11 cellular contexts compared by ENCODE assay signal in genomic region chr6:85580878-85581267, GRCh38. TPM values are rescaled to one million over a fixed set of nuclear protein-coding genes. Genes with fewer than 3 reads are reported as not detected.
DNase-seq lines count a peak whose midpoint lies in the region; ATAC-seq, FAIRE-seq and TF ChIP-seq lines count a peak whose summit lies in the region.
"Had no signal": no experiment of that assay in that cellular context is flagged by ENCODE, and none has a peak within 500 bp of the region (broad histone marks: within the 10 kb centered on the region; RNA-seq: fewer than 3 reads in every experiment).

No MANE protein-coding gene starts in this region.

- peak overlapping the region; percentile 46 for H3K27ac Mint-ChIP-seq in HFFc6
- H3K27ac Mint-ChIP-seq: mesothelial cell of epicardium had no signal

- peak; percentile 84 for ATAC-seq in GM18511 (IDR thresholded peaks at IDR 0.05; ENCODE audit: unreplicated experiment)

- FAIRE-seq in small intestine (lab: Jason Lieb, UNC), result no peak

- H3K27me3 ChIP-seq in small intestine (ENCODE audit: control insufficient read depth in 2 of 2, insufficient read depth in 2 of 2, low read length in 2 of 2), result no peaks in the 10 kb centered on the region
- no peaks in the 10 kb centered on the region for H3K27me3 ChIP-seq in ascending aorta

- H3K9me3 ChIP-seq in small intestine (ENCODE audit: control insufficient read depth, low read depth), result no peaks in the 10 kb centered on the region
- H3K9me3 ChIP-seq in ascending aorta, result peaks cover 4 to 22% of the 10 kb centered on the region in 2 donors

- peaks cover 45% of the 10 kb centered on the region for H3K9me3 Mint-ChIP-seq in HFFc6

- 60 to 93% (median 83%) methylated on average over 1 of the region's 1 CpG for WGBS in small intestine, 3 donors

- H3K4me3 ChIP-seq in small intestine (ENCODE audit: low read depth in 1 of 2, low read length in 2 of 2) (no peak overlapping the region), ascending aorta (no peak overlapping the region)

- peak overlapping the region; percentile 26; the same call in 1 of the 2 replicates for H3K4me3 Mint-ChIP-seq in HFFc6
- H3K4me3 Mint-ChIP-seq: activated naive CD4-positive, alpha-beta T cell treated with anti-CD3 and anti-CD28 coated beads, Interleukin-2, amount 50 U/mL, for 24 hours; mesothelial cell of epicardium had no signal

- no peaks in the 10 kb centered on the region for H3K36me3 ChIP-seq in small intestine (ENCODE audit: control insufficient read depth in 2 of 2, insufficient read depth in 2 of 2, low read length in 2 of 2)
- no peaks in the 10 kb centered on the region for H3K36me3 ChIP-seq in ascending aorta

- H3K4me1 ChIP-seq in small intestine (ENCODE audit: control insufficient read depth in 2 of 2, insufficient read depth in 1 of 2, low read depth in 1 of 2, low read length in 1 of 2), result peaks cover 2 to 7% of the 10 kb centered on the region in 2 donors
- peaks cover 0 to 3% of the 10 kb centered on the region in 2 donors for H3K4me1 ChIP-seq in ascending aorta

- peaks cover 33% of the 10 kb centered on the region for H3K4me1 Mint-ChIP-seq in HFFc6 (ENCODE audit: low read depth)
- H3K4me1 Mint-ChIP-seq: mesothelial cell of epicardium had no signal

- DNase-seq in HFFc6 (peak; percentile 55), RPMI8226 (peak; percentile 20), kidney glomerular epithelial cell (lab: John Stamatoyannopoulos, UW) (peak; percentile 21), ureter (ENCODE audit: low spot score) (no peak), small intestine (no peak), SW 1271 (lab: John Stamatoyannopoulos, UW) (no peak), ascending aorta (ENCODE audit: low spot score in 2 of 2) (no peak)
- DNase-seq: NCI-H526 treated with DMSO at 0.1 percent for 48 hours had no signal

- H3K27me3 Mint-ChIP-seq in HFFc6 (ENCODE audit: insufficient read depth), result no peaks in the 10 kb centered on the region
- H3K27me3 Mint-ChIP-seq: activated naive CD4-positive, alpha-beta T cell treated with anti-CD3 and anti-CD28 coated beads, Interleukin-2, amount 50 U/mL, for 24 hours had no signal

- H3K27ac ChIP-seq in small intestine (ENCODE audit: low read depth in 1 of 2, low read length in 1 of 2), result no peak overlapping the region
- no peak overlapping the region for H3K27ac ChIP-seq in ascending aorta

- TF ChIP-seq CTCF in HFFc6 (IDR thresholded peaks at IDR 0.05) (no peak), ascending aorta (IDR thresholded peaks at IDR 0.05) (no peak)

- peaks cover 55% of the 10 kb centered on the region for H3K36me3 Mint-ChIP-seq in HFFc6 (ENCODE audit: low read depth)

- intact Hi-C loops in ascending aorta (cut with DNase I), result no loop called here

RNA-seq across cellular contexts. Expression of gene SNX14, which starts 12.8 kb away (rescaled TPM):
- 10 to 100 TPM; 60.9 to 69.3 (median 65.3) TPM for total RNA-seq in HFFc6 (2021; fragmentation: NEBNext Ultra II Directional; extraction: Animal tissue kit (Norgen Biotek cat#: 25700))
- total RNA-seq in ureter (99.2 TPM), ascending aorta (63.2 TPM)
- 10 to 100 TPM; 43.2 to 63.3 (median 44.7) TPM for polyA plus RNA-seq in small intestine

Comparison
In these comparisons a context has a peak if more than half of its experiments do, and no peak if none do; other contexts are left out.
1. DNase-seq: peak in HFFc6 (single experiment), RPMI8226 (single experiment) and kidney glomerular epithelial cell (single experiment); none in ureter (single experiment), small intestine (single experiment), SW 1271 (0 of 2) and ascending aorta (0 of 2).